Comparison of ENCODE assay signal across 34 cellular contexts in genomic region chr4:95590615-95591014, GRCh38. TPM values are rescaled to one million over a fixed set of nuclear protein-coding genes. Genes with fewer than 3 reads are reported as not detected.
"Had no signal": no experiment of that assay in that cellular context is flagged by ENCODE, and none has a peak within 500 bp of the region (broad histone marks: within the 10 kb centered on the region; RNA-seq: fewer than 3 reads in every experiment).

No MANE protein-coding gene starts in this region.

- H3K9me3 ChIP-seq: ascending aorta, Peyer's patch, SJSA1 had no signal

- H3K27me3 ChIP-seq: ascending aorta, Peyer's patch, SJSA1 had no signal

- H3K36me3 ChIP-seq: ascending aorta, Peyer's patch, SJSA1 had no signal

- H3K4me3 Mint-ChIP-seq: activated CD4-positive, alpha-beta T cell treated with anti-CD3 and anti-CD28 coated beads for 36 hours; activated CD4-positive, alpha-beta T cell treated with anti-CD3 and anti-CD28 coated beads, Interleukin-2, amount 10 ng/mL, durations not matched to agents 7 days and 5 days; activated CD8-positive, alpha-beta T cell treated with anti-CD3 and anti-CD28 coated beads, Interleukin-2, amount 10 ng/mL, durations not matched to agents 7 days and 5 days; activated naive CD4-positive, alpha-beta T cell treated with anti-CD3 and anti-CD28 coated beads, Interleukin-2, amount 50 U/mL, for 24 hours; activated naive CD8-positive, alpha-beta T cell treated with anti-CD3 and anti-CD28 coated beads, Interleukin-2, amount 10 ng/mL, durations not matched to agents 7 days and 5 days; activated T-cell treated with anti-CD3 and anti-CD28 coated beads, Interleukin-2, amount 50 U/mL, for 24 hours; WTC11 had no signal

- H3K4me3 ChIP-seq: ascending aorta, Peyer's patch, SJSA1 had no signal

- H3K4me1 Mint-ChIP-seq: activated CD4-positive, alpha-beta T cell treated with anti-CD3 and anti-CD28 coated beads for 36 hours; activated CD4-positive, alpha-beta T cell treated with anti-CD3 and anti-CD28 coated beads, Interleukin-2, amount 10 ng/mL, durations not matched to agents 7 days and 5 days; activated naive CD4-positive, alpha-beta T cell treated with anti-CD3 and anti-CD28 coated beads, Interleukin-2, amount 50 U/mL, for 24 hours; activated naive CD8-positive, alpha-beta T cell treated with anti-CD3 and anti-CD28 coated beads, Interleukin-2, amount 10 ng/mL, durations not matched to agents 7 days and 5 days; WTC11 had no signal

- DNase-seq: activated CD4-positive, alpha-beta T cell treated with anti-CD3 and anti-CD28 coated beads for 36 hours; activated CD4-positive, alpha-beta T cell treated with anti-CD3 and anti-CD28 coated beads, Interleukin-2, amount 10 ng/mL, durations not matched to agents 7 days and 5 days; activated CD4-positive, alpha-beta T cell treated with anti-CD3 and anti-CD28 coated beads, Interleukin-2, amount 50 U/mL, for 48 hours; activated CD8-positive, alpha-beta T cell treated with anti-CD3 and anti-CD28 coated beads, Interleukin-2, amount 10 ng/mL, durations not matched to agents 7 days and 5 days; activated gamma-delta T cell; activated naive CD4-positive, alpha-beta T cell treated with Interleukin-2 at 50 U/mL for 16 hours; activated naive CD8-positive, alpha-beta T cell treated with anti-CD3 and anti-CD28 coated beads, Interleukin-2, amount 10 ng/mL, durations not matched to agents 7 days and 5 days; activated T-cell treated with anti-CD3 and anti-CD28 coated beads, Interleukin-2, amount 50 U/mL, for 24 hours; amygdala; Karpas-422; NCI-H1048; NCI-H1105 treated with DMSO at 0.1 percent for 48 hours; NCI-H1436; NCI-H1694; NCI-H2081 treated with DMSO at 0.1 percent for 48 hours; NCI-H226; NCI-H446 treated with DMSO at 0.1 percent for 48 hours; NCI-H524; NCI-H69; NCI-H82; Peyer's patch; RPMI8226; SHP77 treated with DMSO at 0.1 percent for 48 hours; SW 1271; T-helper 1 cell; T-helper 2 cell; T1000 had no signal

- ATAC-seq: activated CD4-positive, alpha-beta T cell treated with anti-CD3 and anti-CD28 coated beads for 36 hours; activated CD4-positive, CD25-positive, alpha-beta regulatory T cell treated with anti-CD3 and anti-CD28 coated beads, Interleukin-2, amount 50 U/mL, for 24 hours; activated CD8-positive, alpha-beta T cell treated with anti-CD3 and anti-CD28 coated beads, Interleukin-2, amount 10 ng/mL, durations not matched to agents 7 days and 5 days; WTC11 had no signal

- H3K27ac ChIP-seq: ascending aorta, Peyer's patch, SJSA1 had no signal

- H3K27me3 Mint-ChIP-seq: activated naive CD4-positive, alpha-beta T cell treated with anti-CD3 and anti-CD28 coated beads, Interleukin-2, amount 50 U/mL, for 24 hours; activated naive CD8-positive, alpha-beta T cell treated with anti-CD3 and anti-CD28 coated beads, Interleukin-2, amount 10 ng/mL, durations not matched to agents 7 days and 5 days; activated T-cell treated with anti-CD3 and anti-CD28 coated beads, Interleukin-2, amount 50 U/mL, for 24 hours had no signal

- H3K36me3 Mint-ChIP-seq: activated naive CD4-positive, alpha-beta T cell treated with anti-CD3 and anti-CD28 coated beads, Interleukin-2, amount 50 U/mL, for 24 hours; activated naive CD8-positive, alpha-beta T cell treated with anti-CD3 and anti-CD28 coated beads, Interleukin-2, amount 10 ng/mL, durations not matched to agents 7 days and 5 days; WTC11 had no signal

- H3K27ac Mint-ChIP-seq: activated CD4-positive, alpha-beta T cell treated with anti-CD3 and anti-CD28 coated beads for 36 hours; activated CD4-positive, alpha-beta T cell treated with anti-CD3 and anti-CD28 coated beads, Interleukin-2, amount 10 ng/mL, durations not matched to agents 7 days and 5 days; activated CD8-positive, alpha-beta T cell treated with anti-CD3 and anti-CD28 coated beads, Interleukin-2, amount 10 ng/mL, durations not matched to agents 7 days and 5 days; activated naive CD4-positive, alpha-beta T cell treated with anti-CD3 and anti-CD28 coated beads, Interleukin-2, amount 50 U/mL, for 24 hours; activated naive CD8-positive, alpha-beta T cell treated with anti-CD3 and anti-CD28 coated beads, Interleukin-2, amount 10 ng/mL, durations not matched to agents 7 days and 5 days; activated T-cell treated with anti-CD3 and anti-CD28 coated beads, Interleukin-2, amount 50 U/mL, for 24 hours; activated T-helper 2 cell treated with anti-CD3 and anti-CD28 coated beads, Interferon-gamma antibody, Interleukin-2, Interleukin-4, amounts not matched to agents 10 μg/mL and 5 μg/mL and 100 μg/mL, durations not matched to agents 14 hours and 24 hours and 36 hours; WTC11 had no signal

- H3K4me1 ChIP-seq: ascending aorta, Peyer's patch, SJSA1 had no signal

- H3K9me3 Mint-ChIP-seq: activated naive CD4-positive, alpha-beta T cell treated with anti-CD3 and anti-CD28 coated beads, Interleukin-2, amount 50 U/mL, for 24 hours; activated T-cell treated with anti-CD3 and anti-CD28 coated beads, Interleukin-2, amount 50 U/mL, for 24 hours; activated T-helper 2 cell treated with anti-CD3 and anti-CD28 coated beads, Interferon-gamma antibody, Interleukin-2, Interleukin-4, amounts not matched to agents 10 μg/mL and 5 μg/mL and 100 μg/mL, durations not matched to agents 14 hours and 24 hours and 36 hours; WTC11 had no signal

RNA-seq across cellular contexts. Expression of gene UNC5C, which starts 41.8 kb away (rescaled TPM):
- total RNA-seq: activated CD4-positive, alpha-beta T cell treated with anti-CD3 and anti-CD28 coated beads, Interleukin-2, amount 10 ng/mL, durations not matched to agents 7 days and 5 days; activated CD8-positive, alpha-beta T cell treated with anti-CD3 and anti-CD28 coated beads, Interleukin-2, amount 10 ng/mL, durations not matched to agents 7 days and 5 days; activated naive CD8-positive, alpha-beta T cell treated with anti-CD3 and anti-CD28 coated beads, Interleukin-2, amount 10 ng/mL, durations not matched to agents 7 days and 5 days; MCF 10A had no signal
